In the genomic region with DNA sequence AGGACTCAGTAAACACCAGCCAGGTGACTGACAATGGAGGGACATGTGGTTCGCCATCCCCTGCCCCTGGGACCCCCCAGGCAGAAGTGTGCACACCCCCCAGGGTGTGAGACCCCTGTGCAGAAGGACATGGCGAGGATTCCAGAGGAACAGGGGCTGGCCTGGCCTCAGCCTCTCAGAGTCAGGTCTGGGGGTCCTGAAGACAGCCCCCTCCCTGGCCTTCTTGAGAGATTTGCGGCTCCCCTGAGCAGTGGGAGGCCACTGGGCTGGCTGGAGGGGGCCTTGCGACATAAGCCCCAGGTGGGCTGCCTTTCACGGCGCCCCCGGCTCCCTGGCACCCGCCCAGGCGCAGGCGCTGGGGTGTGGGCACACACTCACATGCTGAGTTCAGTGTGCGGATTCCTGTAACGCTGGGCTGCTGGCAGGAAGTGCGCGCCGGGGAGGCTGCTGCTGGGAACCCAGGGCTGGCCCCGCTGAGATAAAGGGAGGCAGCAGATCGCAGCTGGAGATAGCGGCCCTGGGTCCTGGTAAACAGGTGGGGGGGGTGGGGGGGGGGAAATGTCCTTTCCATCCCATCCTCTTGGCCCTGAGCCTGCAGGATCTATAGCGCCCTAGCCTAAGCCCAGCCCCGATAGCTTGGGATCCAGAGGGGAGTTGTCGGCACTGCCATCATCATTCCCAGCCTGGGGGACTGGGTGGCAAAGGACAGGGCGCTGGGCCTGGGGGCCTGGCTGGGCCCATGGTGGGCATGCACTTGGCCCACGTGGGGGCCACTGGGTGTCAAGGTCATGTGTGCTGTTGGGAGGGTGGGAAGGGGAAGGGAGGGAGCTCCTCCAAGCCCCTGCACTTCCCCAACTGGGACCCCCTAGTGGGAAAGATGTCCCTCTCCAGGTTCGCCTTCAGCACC, we compare ENCODE assay signal across 8 cellular contexts. TPM values are rescaled to one million over a fixed set of nuclear protein-coding genes. Genes with fewer than 3 reads are reported as not detected.
DNase-seq lines count a peak whose midpoint lies in the region; ATAC-seq, FAIRE-seq and TF ChIP-seq lines count a peak whose summit lies in the region.

No MANE protein-coding gene starts in this region.

- H3K4me3 Mint-ChIP-seq in astrocyte (ENCODE audit: unreplicated experiment) (no peak overlapping the region), nephron progenitor cell (peak overlapping the region; percentile 61)

- no peaks in the 10 kb centered on the region for H3K27me3 ChIP-seq in GM23248 (replicated peaks; ENCODE audit: insufficient read depth)
- H3K27me3 ChIP-seq in astrocyte (ENCODE audit: insufficient read depth, low read length): no peaks in the 10 kb centered on the region

- H3K27me3 Mint-ChIP-seq in astrocyte (ENCODE audit: low read depth, unreplicated experiment) (peaks cover 4% of the 10 kb centered on the region), nephron progenitor cell (ENCODE audit: low read depth, poor library complexity) (peaks cover 13% of the 10 kb centered on the region)

- H3K9me3 Mint-ChIP-seq in astrocyte (ENCODE audit: unreplicated experiment) (no peaks in the 10 kb centered on the region), nephron progenitor cell (no peaks in the 10 kb centered on the region)

- no peak overlapping the region for H3K27ac Mint-ChIP-seq in astrocyte (ENCODE audit: unreplicated experiment)
- peak overlapping the region; percentile 67 for H3K27ac Mint-ChIP-seq in nephron progenitor cell

- H3K9ac ChIP-seq in GM23248 (no peak overlapping the region), astrocyte (ENCODE audit: low read length) (no peak overlapping the region)

- H3K36me3 Mint-ChIP-seq in astrocyte (ENCODE audit: low read depth, unreplicated experiment) (no peaks in the 10 kb centered on the region), nephron progenitor cell (ENCODE audit: low read depth) (no peaks in the 10 kb centered on the region)

- H3F3A ChIP-seq in GM23248 (ENCODE audit: insufficient read depth): no peaks in the 10 kb centered on the region

- H3K79me2 ChIP-seq in GM23248 (ENCODE audit: insufficient read depth) (no peaks in the 10 kb centered on the region), astrocyte (ENCODE audit: insufficient read depth, low read length) (no peaks in the 10 kb centered on the region)

- 22 to 27% methylated on average over 23 to 24 of the region's 24 CpGs for WGBS in GM23248 (ENCODE audit: low coverage in 1 of 2, low lambda C conversion rate in 2 of 2, missing lambda C conversion rate in 2 of 2), 2 experiments

- no peak for ATAC-seq in HG03039 (IDR thresholded peaks at IDR 0.05; ENCODE audit: unreplicated experiment)

- no peak overlapping the region for H2AFZ ChIP-seq in GM23248
- H2AFZ ChIP-seq in astrocyte (ENCODE audit: low read depth, low read length): no peak overlapping the region

- H3K4me3 ChIP-seq in GM23248: no peak overlapping the region
- H3K4me3 ChIP-seq in astrocyte (ENCODE audit: insufficient read depth, low read depth, low read length): no peak overlapping the region

- peaks cover 5% of the 10 kb centered on the region for H3K4me1 Mint-ChIP-seq in astrocyte (ENCODE audit: low read depth, unreplicated experiment)
- peaks cover 62% of the 10 kb centered on the region for H3K4me1 Mint-ChIP-seq in nephron progenitor cell

- no peaks in the 10 kb centered on the region for H3K36me3 ChIP-seq in GM23248 (ENCODE audit: low read depth)
- no peaks in the 10 kb centered on the region for H3K36me3 ChIP-seq in astrocyte (ENCODE audit: insufficient read depth, low read length)

- H3K9me3 ChIP-seq in GM23248 (ENCODE audit: low read depth) (no peaks in the 10 kb centered on the region), astrocyte (ENCODE audit: insufficient read depth, low read depth, low read length) (no peaks in the 10 kb centered on the region)

- H4K20me1 ChIP-seq in GM23248 (ENCODE audit: insufficient read depth) (no peaks in the 10 kb centered on the region), astrocyte (ENCODE audit: insufficient read depth, low read length) (no peaks in the 10 kb centered on the region)

- H3K9me2 ChIP-seq in GM23248 (ENCODE audit: insufficient read depth): no peaks in the 10 kb centered on the region

- H3K27ac ChIP-seq in GM23248 (no peak overlapping the region), astrocyte (ENCODE audit: low read depth, low read length) (no peak overlapping the region)

- H3K4me2 ChIP-seq in GM23248 (ENCODE audit: unreplicated experiment) (no peak overlapping the region), astrocyte (ENCODE audit: low read length) (no peak overlapping the region)

- FAIRE-seq in astrocyte (lab: Jason Lieb, UNC): no peak

- H3K4me1 ChIP-seq in GM23248 (ENCODE audit: insufficient read depth) (0 out of 2 replicates have a peak, but pooled peaks cover 3% of the 10 kb centered on the region), astrocyte (ENCODE audit: insufficient read depth, low read length) (peaks cover 4% of the 10 kb centered on the region)

- peak; percentile 13 for DNase-seq in GM23248
- DNase-seq in T-helper 2 cell: peak in 4 of 5 experiments; percentile 39 to 90 (median 48)
- DNase-seq in astrocyte (ENCODE audit: low read depth): peak; percentile 16
- no peak for DNase-seq in nephron progenitor cell
- no peak for DNase-seq in HT-29 (ENCODE audit: low spot score)
- DNase-seq in dedifferentiated amniotic fluid mesenchymal stem cell (ENCODE audit: extremely low spot score): no peak
- no peak for DNase-seq in NCI-H1105 (lab: John Stamatoyannopoulos, UW)

- in situ Hi-C loops in GM23248 (cut with MboI): no loop called here

- TF ChIP-seq CTCF in astrocyte (IDR thresholded peaks at IDR 0.05; ENCODE audit: insufficient read depth, low read depth, low read length): no peak
- TF ChIP-seq CTCF in nephron progenitor cell (IDR thresholded peaks at IDR 0.05): no peak

RNA-seq across cellular contexts. Expression of gene TMEM235, which starts 27.1 kb away (rescaled TPM):
- not detected in 2 replicates for total RNA-seq in GM23248 (2014; rRNA removed; shearing (Covaris generic))
- not detected in 2 replicates for polyA plus RNA-seq in GM23248 (2016; fragmentation: Nextera tagmentation; extraction: Ambion mirVana)
- not detected in 2 replicates for total RNA-seq in astrocyte
- not detected in 2 replicates for total RNA-seq in HT-29 (2014; rRNA removed; shearing (Covaris generic))

RNA-seq across cellular contexts. Expression of gene BIRC5, which starts 44.5 kb away (rescaled TPM):
- total RNA-seq in GM23248 (2014; rRNA removed; shearing (Covaris generic)): 30.9 and 32.5 TPM in 2 replicates
- 42.3 and 44.4 TPM in 2 replicates for polyA plus RNA-seq in GM23248 (2016; fragmentation: Nextera tagmentation; extraction: Ambion mirVana)
- 3.3 and 5.8 TPM in 2 replicates for total RNA-seq in astrocyte
- total RNA-seq in HT-29 (2014; rRNA removed; shearing (Covaris generic)): 78.3 and 114 TPM in 2 replicates

Comparison
In these comparisons a context has a peak if more than half of its experiments do, and no peak if none do; other contexts are left out.
1. DNase-seq: peak in GM23248 (single experiment), T-helper 2 cell (4 of 5) and astrocyte (single experiment); none in nephron progenitor cell (single experiment), HT-29 (single experiment), dedifferentiated amniotic fluid mesenchymal stem cell (single experiment) and NCI-H1105 (single experiment).